Comparison of ENCODE assay signal across 16 cellular contexts in the genomic region with DNA sequence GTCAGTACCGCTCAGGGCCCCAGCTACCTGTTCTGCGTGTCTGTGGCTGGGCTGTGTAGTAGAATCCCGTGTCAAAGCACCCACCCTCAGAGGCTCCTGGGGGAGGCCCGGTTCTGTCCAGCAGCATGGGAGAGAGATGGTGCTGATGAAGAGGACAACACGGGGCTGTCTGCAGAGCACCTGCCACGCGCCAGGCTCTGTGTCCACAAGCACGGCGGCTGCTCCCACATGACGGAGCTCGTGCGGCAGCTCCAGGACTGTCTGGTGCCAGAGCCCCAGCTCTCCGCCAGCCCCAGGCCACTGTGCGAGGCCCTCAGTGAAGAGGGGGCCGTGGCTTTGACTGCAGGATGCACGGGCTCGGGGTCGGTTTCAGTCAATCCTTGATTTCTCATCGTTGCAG. TPM values are rescaled to one million over a fixed set of nuclear protein-coding genes. Genes with fewer than 3 reads are reported as not detected.
"Had no signal": no experiment of that assay in that cellular context is flagged by ENCODE, and none has a peak within 500 bp of the region (broad histone marks: within the 10 kb centered on the region; RNA-seq: fewer than 3 reads in every experiment).

No MANE protein-coding gene starts in this region.

- H3K9me3 ChIP-seq: thyroid gland, vagina had no signal

- H3K27ac ChIP-seq: ascending aorta, heart left ventricle, right atrium auricular region, thyroid gland, vagina had no signal

- H3K4me3 ChIP-seq: ascending aorta, heart left ventricle, right atrium auricular region, smooth muscle cell, thyroid gland, vagina had no signal

- ATAC-seq: activated naive CD8-positive, alpha-beta T cell treated with anti-CD3 and anti-CD28 coated beads, Interleukin-2, amount 50 U/mL, for 24 hours; heart left ventricle; left ventricle myocardium superior had no signal

- H3K4me2 ChIP-seq: smooth muscle cell had no signal

- H3K36me3 ChIP-seq: ascending aorta, heart left ventricle, right atrium auricular region, thyroid gland, vagina had no signal

- H3K9me3 Mint-ChIP-seq: activated CD4-positive, alpha-beta memory T cell treated with anti-CD3 and anti-CD28 coated beads for 36 hours; activated naive CD8-positive, alpha-beta T cell treated with anti-CD3 and anti-CD28 coated beads, Interleukin-2, amount 50 U/mL, for 24 hours had no signal

- H3K4me1 Mint-ChIP-seq: activated naive CD8-positive, alpha-beta T cell treated with anti-CD3 and anti-CD28 coated beads, Interleukin-2, amount 50 U/mL, for 24 hours had no signal

- H3K27me3 ChIP-seq: ascending aorta, right atrium auricular region, thyroid gland, vagina had no signal

- H3K36me3 Mint-ChIP-seq: activated CD4-positive, alpha-beta memory T cell treated with anti-CD3 and anti-CD28 coated beads for 36 hours had no signal

- DNase-seq: activated CD4-positive, alpha-beta memory T cell treated with anti-CD3 and anti-CD28 coated beads for 36 hours; activated CD4-positive, CD25-positive, alpha-beta regulatory T cell treated with anti-CD3 and anti-CD28 coated beads, Interleukin-2, amount 50 U/mL, for 72 hours; activated naive CD4-positive, alpha-beta T cell treated with Interleukin-2 at 50 U/mL for 16 hours; activated naive CD8-positive, alpha-beta T cell treated with anti-CD3 and anti-CD28 coated beads, Interleukin-2, amount 50 U/mL, for 24 hours; foreskin melanocyte; heart left ventricle; left ventricle myocardium superior; T-helper 2 cell; thyroid gland had no signal

- H3K4me3 Mint-ChIP-seq: activated CD4-positive, alpha-beta memory T cell treated with anti-CD3 and anti-CD28 coated beads for 36 hours; activated naive CD8-positive, alpha-beta T cell treated with anti-CD3 and anti-CD28 coated beads, Interleukin-2, amount 50 U/mL, for 24 hours had no signal

- H3K4me1 ChIP-seq: ascending aorta, right atrium auricular region, thyroid gland had no signal

- H3K27ac Mint-ChIP-seq: activated CD4-positive, alpha-beta memory T cell treated with anti-CD3 and anti-CD28 coated beads for 36 hours; activated naive CD8-positive, alpha-beta T cell treated with anti-CD3 and anti-CD28 coated beads, Interleukin-2, amount 50 U/mL, for 24 hours had no signal

- FAIRE-seq: islet of Langerhans had no signal

RNA-seq across cellular contexts. Expression of gene TSPEAR, which starts 42.0 kb away (rescaled TPM):
- total RNA-seq: activated CD4-positive, alpha-beta memory T cell treated with anti-CD3 and anti-CD28 coated beads for 36 hours; ascending aorta; bronchial epithelial cell; myocyte; right atrium auricular region; smooth muscle cell; vagina had no signal

RNA-seq across cellular contexts. Expression of gene KRTAP10-12, which starts 56.4 kb away (rescaled TPM):
- total RNA-seq: activated CD4-positive, alpha-beta memory T cell treated with anti-CD3 and anti-CD28 coated beads for 36 hours; ascending aorta; bronchial epithelial cell; heart left ventricle; left ventricle myocardium superior; myocyte; right atrium auricular region; smooth muscle cell; thyroid gland; vagina had no signal
- polyA plus RNA-seq: heart left ventricle, smooth muscle cell had no signal
